In genomic region chr17:545156-545555, GRCh38 we compare ENCODE assay signal across 26 cellular contexts.
DNase-seq lines count a peak whose midpoint lies in the region; ATAC-seq, FAIRE-seq and TF ChIP-seq lines count a peak whose summit lies in the region.
"Had no signal": no experiment of that assay in that cellular context is flagged by ENCODE, and none has a peak within 500 bp of the region (broad histone marks: within the 10 kb centered on the region; RNA-seq: fewer than 3 reads in every experiment).

No MANE protein-coding gene starts in this region.

- POLR2A ChIA-PET in WTC11 (lab: Charles Lee), result no interaction called here

- TF ChIP-seq CTCF in WTC11 (IDR thresholded peaks at IDR 0.05) (no peak), natural killer cell (IDR thresholded peaks at IDR 0.05) (no peak)

- TF ChIP-seq POLR2A in GM12892 (IDR thresholded peaks at IDR 0.05; ENCODE audit: low read depth, low read length), result no peak

- no peaks in the 10 kb centered on the region for H3K36me3 ChIP-seq in H7 (replicated peaks; ENCODE audit: control insufficient read depth, insufficient read depth, low read length)
- H3K36me3 ChIP-seq: HAP-1 had no signal

- FAIRE-seq in GM12892 (lab: Jason Lieb, UNC), result no peak
- FAIRE-seq: GM12891, GM19239, HepG2, RCC 7860 had no signal

- H3K4me1 Mint-ChIP-seq in WTC11 (peaks cover 10% of the 10 kb centered on the region), natural killer cell (peaks cover 0 to 7% of the 10 kb centered on the region in 2 donors)
- H3K4me1 Mint-ChIP-seq: CD8-positive, alpha-beta memory T cell had no signal

- no peaks in the 10 kb centered on the region for H3K27me3 Mint-ChIP-seq in WTC11 (ENCODE audit: low read depth)
- no peaks in the 10 kb centered on the region for H3K27me3 Mint-ChIP-seq in natural killer cell (ENCODE audit: low read depth in 2 of 2)
- H3K27me3 Mint-ChIP-seq: CD8-positive, alpha-beta memory T cell had no signal

- no peak overlapping the region for H3K4me3 ChIP-seq in H7 (ENCODE audit: insufficient read depth, low read depth, low read length)
- H3K4me3 ChIP-seq: HAP-1, SK-N-MC had no signal

- H3K9me3 Mint-ChIP-seq in WTC11, result no peaks in the 10 kb centered on the region
- H3K9me3 Mint-ChIP-seq in natural killer cell, result no peaks in the 10 kb centered on the region
- H3K9me3 Mint-ChIP-seq: CD8-positive, alpha-beta memory T cell; HFFc6 had no signal

- intact Hi-C loops in natural killer cell (cut with micrococcal nuclease), result no loop called here

- H3K36me3 Mint-ChIP-seq in WTC11, result no peaks in the 10 kb centered on the region
- H3K36me3 Mint-ChIP-seq in natural killer cell, result no peaks in the 10 kb centered on the region

- H3K27ac Mint-ChIP-seq in WTC11 (no peak overlapping the region; the same call in 1 of the 2 replicates), natural killer cell (no peak overlapping the region)
- H3K27ac Mint-ChIP-seq: HFFc6 had no signal

- ATAC-seq in WTC11 (peak; percentile 86), natural killer cell (no peak)
- ATAC-seq: HepG2 had no signal

- DNase-seq in H7, result peak; percentile 57
- DNase-seq in WTC11 (ENCODE audit: low spot score), result peak; percentile 58
- peak; percentile 70 for DNase-seq in left kidney (ENCODE audit: low read depth, low spot score)
- no peak for DNase-seq in GM12892 (ENCODE audit: insufficient read length)
- no peak for DNase-seq in natural killer cell
- DNase-seq in inferior parietal cortex (ENCODE audit: extremely low spot score), result no peak
- DNase-seq in putamen (ENCODE audit: low spot score), result no peak
- DNase-seq: CD8-positive, alpha-beta memory T cell; DMS 273 treated with DMSO at 0.1 percent for 48 hours; DMS79 treated with DMSO at 0.1 percent for 48 hours; GF-D8; HFFc6; Karpas-422; NCI-H1092; NCI-H1436; NCI-H2081 treated with DMSO at 0.1 percent for 48 hours; NCI-H446; NCI-H524 treated with DMSO at 0.1 percent for 48 hours; NCI-H774; SIG-M5 had no signal

- CTCF ChIA-PET in WTC11 (lab: Charles Lee), result interaction anchor here (1.2 to 2.7 kb wide), 2 partner anchors 20 to 133 kb away, joined by 7 read pairs; no protein-coding TSS in a partner anchor

- no peak overlapping the region for H3K4me3 Mint-ChIP-seq in WTC11
- no peak overlapping the region for H3K4me3 Mint-ChIP-seq in natural killer cell
- H3K4me3 Mint-ChIP-seq: CD8-positive, alpha-beta memory T cell; HFFc6 had no signal

- H3K27me3 ChIP-seq in H7 (ENCODE audit: control insufficient read depth, insufficient read depth, low read length), result no peaks in the 10 kb centered on the region

TF ChIP-seq in WTC11, 78 proteins besides CTCF, POLR2A, EP300 and RAD21:
- no peak for TF ChIP-seq E2F4 (CRISPR knock-in tag; IDR thresholded peaks at IDR 0.05; ENCODE audit: borderline replicate concordance, low read depth)
- TF ChIP-seq PRDM15 (CRISPR knock-in tag; IDR thresholded peaks at IDR 0.05), result no peak
- no peak for TF ChIP-seq IRF2 (CRISPR knock-in tag; IDR thresholded peaks at IDR 0.05; ENCODE audit: borderline replicate concordance, low read depth)
- no peak for TF ChIP-seq MAX (CRISPR knock-in tag; IDR thresholded peaks at IDR 0.05)
- TF ChIP-seq STAT6 (CRISPR knock-in tag; conservative IDR thresholded peaks at IDR 0.05; ENCODE audit: low read depth), result no peak
- no peak for TF ChIP-seq EMX1 (CRISPR knock-in tag; IDR thresholded peaks at IDR 0.05)
TF ChIP-seq in WTC11: peak in this region for 0.

Comparison
In these comparisons a context has a peak if more than half of its experiments do, and no peak if none do; other contexts are left out.
1. DNase-seq: peak in H7 (single experiment), WTC11 (single experiment) and left kidney (single experiment); none in GM12892 (single experiment), natural killer cell (single experiment), inferior parietal cortex (single experiment) and putamen (single experiment).